15 cellular contexts compared by ENCODE assay signal in the genomic region with DNA sequence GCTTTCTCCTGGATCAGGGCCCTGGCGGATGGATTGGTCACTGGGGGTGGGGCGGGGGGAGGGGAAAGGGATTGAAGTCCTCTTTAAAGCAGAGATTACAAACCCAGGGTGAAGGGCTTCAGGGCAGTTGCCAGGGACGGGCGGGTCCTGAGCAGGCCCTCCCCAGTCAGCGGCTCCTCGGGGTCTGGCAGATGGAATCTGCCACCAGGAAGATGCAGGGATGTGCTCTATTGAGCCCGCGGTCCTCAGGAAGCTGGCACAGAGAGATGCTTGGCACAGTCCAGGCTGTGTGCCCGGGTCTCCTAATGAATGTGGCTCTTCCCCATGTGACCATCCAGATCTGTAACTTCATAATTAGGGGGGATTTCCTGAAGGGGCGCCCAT. TPM values are rescaled to one million over a fixed set of nuclear protein-coding genes. Genes with fewer than 3 reads are reported as not detected.
DNase-seq lines count a peak whose midpoint lies in the region; TF ChIP-seq lines count a peak whose summit lies in the region.
"Had no signal": no experiment of that assay in that cellular context is flagged by ENCODE, and none has a peak within 500 bp of the region (broad histone marks: within the 10 kb centered on the region; RNA-seq: fewer than 3 reads in every experiment).

No MANE protein-coding gene starts in this region.

- H3K4me1 Mint-ChIP-seq in activated naive CD8-positive, alpha-beta T cell treated with anti-CD3 and anti-CD28 coated beads for 36 hours = no peaks in the 10 kb centered on the region
- H3K4me1 Mint-ChIP-seq: activated B cell treated with CpG ODN at 0.5 μM for 24 hours had no signal

- POLR2A ChIA-PET in GM10248 (lab: Yijun Ruan, JAX) = no interaction called here

- H3K9me3 Mint-ChIP-seq in activated naive CD8-positive, alpha-beta T cell treated with anti-CD3 and anti-CD28 coated beads for 36 hours = no peaks in the 10 kb centered on the region
- H3K9me3 Mint-ChIP-seq: activated B cell treated with CpG ODN at 0.5 μM for 24 hours; activated CD8-positive, alpha-beta T cell treated with anti-CD3 and anti-CD28 coated beads for 36 hours; activated T-cell treated with anti-CD3 and anti-CD28 coated beads, Interleukin-2, amount 50 U/mL, for 4 hours had no signal

- no peaks in the 10 kb centered on the region for H3K36me3 Mint-ChIP-seq in activated naive CD8-positive, alpha-beta T cell treated with anti-CD3 and anti-CD28 coated beads for 36 hours

- H3K27ac Mint-ChIP-seq in activated naive CD8-positive, alpha-beta T cell treated with anti-CD3 and anti-CD28 coated beads for 36 hours = no peak overlapping the region
- H3K27ac Mint-ChIP-seq: activated B cell treated with CpG ODN at 0.5 μM for 24 hours; activated CD8-positive, alpha-beta T cell treated with anti-CD3 and anti-CD28 coated beads for 36 hours had no signal

- no peak for TF ChIP-seq CTCF in GM10248 (IDR thresholded peaks at IDR 0.05; ENCODE audit: control extremely low read depth, extremely low read depth, low read depth, missing control alignments)

- no peaks in the 10 kb centered on the region for H3K27me3 Mint-ChIP-seq in activated naive CD8-positive, alpha-beta T cell treated with anti-CD3 and anti-CD28 coated beads for 36 hours
- H3K27me3 Mint-ChIP-seq: activated CD8-positive, alpha-beta T cell treated with anti-CD3 and anti-CD28 coated beads for 36 hours had no signal

- no peak overlapping the region for H3K4me3 Mint-ChIP-seq in activated naive CD8-positive, alpha-beta T cell treated with anti-CD3 and anti-CD28 coated beads for 36 hours
- H3K4me3 Mint-ChIP-seq: activated B cell treated with CpG ODN at 0.5 μM for 24 hours; activated CD8-positive, alpha-beta T cell treated with anti-CD3 and anti-CD28 coated beads for 36 hours; activated T-cell treated with anti-CD3 and anti-CD28 coated beads, Interleukin-2, amount 50 U/mL, for 4 hours had no signal

- CTCF ChIA-PET in GM10248 (lab: Yijun Ruan, JAX) = interaction anchor here (1.2 to 3.6 kb wide), 3 partner anchors 11 to 295 kb away, joined by 3 to 17 read pairs (median 5); no protein-coding TSS in a partner anchor

- DNase-seq in Ammon's horn (ENCODE audit: low spot score) = peak; percentile 46
- peak; percentile 65 for DNase-seq in DMS79 (lab: John Stamatoyannopoulos, UW)
- DNase-seq in NCI-H2227 treated with DMSO at 0.1 percent for 48 hours (lab: John Stamatoyannopoulos, UW) = peak; percentile 30
- peak; percentile 87 for DNase-seq in cerebellum (ENCODE audit: low spot score)
- no peak for DNase-seq in stimulated activated CD4-positive, alpha-beta T cell treated with anti-CD3 and anti-CD28 coated beads, Interleukin-1b, Interleukin-23, amount 100 ng/mL, for 48 hours
- no peak for DNase-seq in activated naive CD8-positive, alpha-beta T cell treated with anti-CD3 and anti-CD28 coated beads for 36 hours
- no peak for DNase-seq in GM10248 (ENCODE audit: extremely low spot score)
- DNase-seq in NCI-H510A treated with DMSO at 0.1 percent for 48 hours (lab: John Stamatoyannopoulos, UW) = no peak
- DNase-seq: activated B cell treated with CpG ODN at 0.5 μM for 24 hours; activated CD8-positive, alpha-beta T cell treated with anti-CD3 and anti-CD28 coated beads for 36 hours; activated naive CD4-positive, alpha-beta T cell treated with anti-CD3 and anti-CD28 coated beads, Interleukin-2, amount 50 U/mL, for 16 hours; activated T-cell treated with anti-CD3 and anti-CD28 coated beads, Interleukin-2, amount 50 U/mL, for 4 hours; mucosa of descending colon; NCI-H1048; T-helper 2 cell had no signal

RNA-seq across cellular contexts. Expression of a gene that starts 33.5 kb away (rescaled TPM):
- 6.9 TPM for total RNA-seq in cerebellum
- 10 to 100 TPM; 27.6 to 29.6 TPM for total RNA-seq in activated naive CD8-positive, alpha-beta T cell treated with anti-CD3 and anti-CD28 coated beads for 36 hours

RNA-seq across cellular contexts. Expression of a gene that starts 53.6 kb away (rescaled TPM):
- 72.8 TPM for total RNA-seq in cerebellum
- 100 to 1,000 TPM; 373 to 379 TPM for total RNA-seq in activated naive CD8-positive, alpha-beta T cell treated with anti-CD3 and anti-CD28 coated beads for 36 hours

Comparison
In these comparisons a context has a peak if more than half of its experiments do, and no peak if none do; other contexts are left out.
1. DNase-seq: peak in Ammon's horn (single experiment), DMS79 (single experiment), NCI-H2227 treated with DMSO at 0.1 percent for 48 hours (single experiment) and cerebellum (single experiment); none in stimulated activated CD4-positive, alpha-beta T cell treated with anti-CD3 and anti-CD28 coated beads, Interleukin-1b, Interleukin-23, amount 100 ng/mL, for 48 hours (single experiment), activated naive CD8-positive, alpha-beta T cell treated with anti-CD3 and anti-CD28 coated beads for 36 hours (single experiment), GM10248 (single experiment) and NCI-H510A treated with DMSO at 0.1 percent for 48 hours (single experiment).